Comparison of ENCODE assay signal across 14 cellular contexts in genomic region chr2:222969491-222969890, GRCh38.
DNase-seq lines count a peak whose midpoint lies in the region; ATAC-seq and TF ChIP-seq lines count a peak whose summit lies in the region.
"Had no signal": no experiment of that assay in that cellular context is flagged by ENCODE, and none has a peak within 500 bp of the region (broad histone marks: within the 10 kb centered on the region; RNA-seq: fewer than 3 reads in every experiment).

No MANE protein-coding gene starts in this region.

- no peak for TF ChIP-seq POLR2A in IMR-90 (IDR thresholded peaks at IDR 0.05; ENCODE audit: low read depth, low read length)

- no peaks in the 10 kb centered on the region for H3K27me3 ChIP-seq in IMR-90 (ENCODE audit: control insufficient read depth, insufficient read depth, low read length)
- no peaks in the 10 kb centered on the region for H3K27me3 ChIP-seq in effector memory CD4-positive, alpha-beta T cell (replicated peaks; ENCODE audit: control insufficient read depth, insufficient read depth, low read length, poor library complexity, severe bottlenecking)
- H3K27me3 ChIP-seq: BLaER1 had no signal

- H2BK120ac ChIP-seq in IMR-90 (ENCODE audit: low read depth, low read length), result no peak overlapping the region

- H3K79me1 ChIP-seq in IMR-90 (ENCODE audit: low read depth in 1 of 2, low read length in 2 of 2), result no peaks in the 10 kb centered on the region

- peaks cover 6% of the 10 kb centered on the region for H3K4me1 ChIP-seq in IMR-90 (ENCODE audit: control insufficient read depth, insufficient read depth, low read length)
- no peaks in the 10 kb centered on the region for H3K4me1 ChIP-seq in effector memory CD4-positive, alpha-beta T cell (ENCODE audit: control insufficient read depth, insufficient read depth, low read length, poor library complexity, severe bottlenecking)
- H3K4me1 ChIP-seq: BLaER1 had no signal

- no peak overlapping the region for H3K23ac ChIP-seq in IMR-90 (ENCODE audit: low read depth, low read length)

- dilution Hi-C loops in IMR-90 (cut with HindIII; ENCODE audit: low sequenced_read_pairs, unreplicated experiment), result no loop called here

- TF ChIP-seq CTCF in AG10803 (conservative IDR thresholded peaks at IDR 0.05; ENCODE audit: low read length), result no peak
- TF ChIP-seq CTCF in IMR-90 (conservative IDR thresholded peaks at IDR 0.05; ENCODE audit: low read depth, low read length), result no peak
- TF ChIP-seq CTCF in fibroblast of pulmonary artery (IDR thresholded peaks at IDR 0.05; ENCODE audit: low read length, missing control alignments), result no peak

- POLR2A ChIA-PET in IMR-90 (lab: Charles Lee; ENCODE audit: unreplicated experiment), result no interaction called here

- no peaks in the 10 kb centered on the region for H3K9me1 ChIP-seq in IMR-90 (ENCODE audit: insufficient read depth, low read length)

- no peak overlapping the region for H4K91ac ChIP-seq in IMR-90 (ENCODE audit: insufficient read depth, low read depth, low read length)

- H3K36me3 ChIP-seq in IMR-90 (ENCODE audit: control insufficient read depth, insufficient read depth, low read length), result no peaks in the 10 kb centered on the region
- H3K36me3 ChIP-seq in effector memory CD4-positive, alpha-beta T cell (ENCODE audit: control insufficient read depth, insufficient read depth, low read length), result no peaks in the 10 kb centered on the region
- H3K36me3 ChIP-seq: BLaER1 had no signal

- H3K9ac ChIP-seq in IMR-90 (ENCODE audit: low read depth, low read length), result no peak overlapping the region
- H3K9ac ChIP-seq: BLaER1, parathyroid adenoma had no signal

- H3K9me3 ChIP-seq in IMR-90 (ENCODE audit: control insufficient read depth, insufficient read depth, low read length), result no peaks in the 10 kb centered on the region
- no peaks in the 10 kb centered on the region for H3K9me3 ChIP-seq in effector memory CD4-positive, alpha-beta T cell (ENCODE audit: control insufficient read depth, low read length)
- H3K9me3 ChIP-seq: BLaER1 had no signal

- no peak overlapping the region for H3K4ac ChIP-seq in IMR-90 (ENCODE audit: low read depth, low read length)

- H3K18ac ChIP-seq in IMR-90 (ENCODE audit: low read depth, low read length), result no peak overlapping the region

- no peak for TF ChIP-seq RAD21 in IMR-90 (IDR thresholded peaks at IDR 0.05; ENCODE audit: low read length)

- in situ Hi-C loops in IMR-90 (cut with MboI; ENCODE audit: low sequenced_read_pairs), result no loop called here

- H3K27ac ChIP-seq in IMR-90 (ENCODE audit: insufficient read depth, low read length), result no peak overlapping the region
- H3K27ac ChIP-seq in effector memory CD4-positive, alpha-beta T cell (ENCODE audit: insufficient read depth, low read length, poor library complexity, severe bottlenecking), result no peak overlapping the region
- H3K27ac ChIP-seq: BLaER1, parathyroid adenoma had no signal

- H3K4me2 ChIP-seq in IMR-90 (ENCODE audit: low read depth, low read length), result no peak overlapping the region
- H3K4me2 ChIP-seq: BLaER1 had no signal

- H3K14ac ChIP-seq in IMR-90 (replicated peaks; ENCODE audit: low read depth, low read length), result no peak overlapping the region

- 0% methylated on average over 1 of the region's 3 CpGs; no CpG with 5 or more reads in 1 of the 2 experiments for WGBS in IMR-90 (ENCODE audit: extremely low coverage in 2 of 2, insufficient read length in 1 of 2), 2 experiments

- H2AK9ac ChIP-seq in IMR-90 (replicated peaks; ENCODE audit: low read depth, low read length, poor library complexity), result no peak overlapping the region

- H2AK5ac ChIP-seq in IMR-90 (ENCODE audit: low read depth, low read length), result no peak overlapping the region

- H2BK20ac ChIP-seq in IMR-90 (ENCODE audit: low read depth, low read length), result no peak overlapping the region

- ATAC-seq in IMR-90 (ENCODE audit: low read depth), result peak; percentile 40; the same call in 1 of the 2 replicates

- no peak overlapping the region for H2BK5ac ChIP-seq in IMR-90 (ENCODE audit: low read depth, low read length, poor library complexity, severe bottlenecking)

- no peak overlapping the region for H3K56ac ChIP-seq in IMR-90 (ENCODE audit: extremely low read depth, insufficient read depth, low read length)

- DNase-seq in AG10803 (ENCODE audit: low read depth) (peak; percentile 76), IMR-90 (peak; percentile 80), RPMI7951 (ENCODE audit: low read depth) (peak; percentile 56), fibroblast of pulmonary artery (ENCODE audit: low read depth) (peak; percentile 83), NCI-H2081 treated with DMSO at 0.1 percent for 48 hours (lab: John Stamatoyannopoulos, UW) (no peak), SIG-M5 treated with dmso at 0.1 percent for 504 hours (lab: John Stamatoyannopoulos, UW; ENCODE audit: unreplicated experiment) (no peak), NCI-H2227 treated with DMSO at 0.1 percent for 48 hours (lab: John Stamatoyannopoulos, UW) (no peak)
- no peak for DNase-seq in effector memory CD4-positive, alpha-beta T cell
- DNase-seq: activated CD4-positive, CD25-positive, alpha-beta regulatory T cell treated with anti-CD3 and anti-CD28 coated beads, Interleukin-2, amount 50 U/mL, for 72 hours; activated naive CD4-positive, alpha-beta T cell treated with Interleukin-2 at 50 U/mL for 16 hours; MM.1S; stimulated activated CD4-positive, alpha-beta T cell treated with anti-CD3 and anti-CD28 coated beads, Interleukin-15, amount 100 ng/mL, for 24 hours had no signal

- CTCF ChIA-PET in IMR-90 (lab: Yijun Ruan, JAX), result interaction anchor here (1.0 kb wide), 1 partner anchor 10 kb away, joined by 3 read pairs; no protein-coding TSS in a partner anchor

- no peak overlapping the region for H4K8ac ChIP-seq in IMR-90 (ENCODE audit: low read depth in 2 of 2, low read length in 2 of 2)

- no peaks in the 10 kb centered on the region for H4K20me1 ChIP-seq in IMR-90 (ENCODE audit: insufficient read depth, low read length)
- H4K20me1 ChIP-seq: BLaER1 had no signal

- BruUV-seq in IMR-90 (replicated peaks; lab: Mats Ljungman, UMichigan), result no TSS peak

- no peak overlapping the region for H2BK15ac ChIP-seq in IMR-90 (ENCODE audit: low read depth, low read length)

- intact Hi-C loops in IMR-90 (cut with micrococcal nuclease), result no loop called here

- H4K5ac ChIP-seq in IMR-90 (ENCODE audit: low read depth, low read length), result no peak overlapping the region

- no peak overlapping the region for H2AFZ ChIP-seq in IMR-90 (replicated peaks; ENCODE audit: low read length, poor library complexity)
- H2AFZ ChIP-seq: parathyroid adenoma had no signal

- H3K4me3 ChIP-seq in AG10803 (ENCODE audit: low read length), result no peak overlapping the region
- no peak overlapping the region for H3K4me3 ChIP-seq in IMR-90 (ENCODE audit: insufficient read depth, low read depth, low read length)
- H3K4me3 ChIP-seq in fibroblast of pulmonary artery (replicated peaks; ENCODE audit: low read depth, low read length), result no peak overlapping the region
- no peak overlapping the region for H3K4me3 ChIP-seq in effector memory CD4-positive, alpha-beta T cell (ENCODE audit: insufficient read depth, low read depth, low read length, poor library complexity, severe bottlenecking)
- H3K4me3 ChIP-seq: BLaER1 had no signal

TF ChIP-seq in IMR-90, 13 proteins besides CTCF, POLR2A, EP300 and RAD21:
- TF ChIP-seq RFX5 (IDR thresholded peaks at IDR 0.05; ENCODE audit: low read depth, low read length) (no peak), CEBPB (IDR thresholded peaks at IDR 0.05; ENCODE audit: low read depth, low read length) (peak; percentile 89)
TF ChIP-seq in IMR-90: peak in this region for 1.

Comparison
In these comparisons a context has a peak if more than half of its experiments do, and no peak if none do; other contexts are left out.
1. DNase-seq: peak in AG10803 (single experiment), IMR-90 (single experiment), RPMI7951 (single experiment) and fibroblast of pulmonary artery (single experiment); none in effector memory CD4-positive, alpha-beta T cell (0 of 3), NCI-H2081 treated with DMSO at 0.1 percent for 48 hours (single experiment), SIG-M5 treated with dmso at 0.1 percent for 504 hours (single experiment) and NCI-H2227 treated with DMSO at 0.1 percent for 48 hours (single experiment).